Comparison of ENCODE assay signal across 17 cellular contexts in the genomic region with DNA sequence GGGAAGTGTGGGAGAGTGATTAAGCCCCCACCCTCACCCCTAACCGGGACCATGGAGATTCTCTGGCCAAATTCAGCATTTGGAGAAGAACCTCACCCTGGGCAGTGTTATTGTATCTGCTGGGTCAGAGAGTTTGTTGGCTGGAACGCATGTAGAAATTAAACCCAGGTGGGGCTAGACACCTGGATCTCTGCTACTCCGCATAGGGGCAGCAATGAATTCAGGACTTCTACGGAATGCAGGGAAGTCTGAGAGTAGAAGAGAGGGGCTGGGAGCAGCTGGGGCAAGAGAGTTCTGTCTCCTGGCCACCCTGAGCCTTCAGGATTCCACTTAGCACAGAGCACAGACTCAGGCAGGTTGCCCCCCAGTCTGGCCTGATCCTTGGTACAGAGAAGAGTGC. TPM values are rescaled to one million over a fixed set of nuclear protein-coding genes. Genes with fewer than 3 reads are reported as not detected.
DNase-seq lines count a peak whose midpoint lies in the region; ATAC-seq, FAIRE-seq and TF ChIP-seq lines count a peak whose summit lies in the region.
"Had no signal": no experiment of that assay in that cellular context is flagged by ENCODE, and none has a peak within 500 bp of the region (broad histone marks: within the 10 kb centered on the region; RNA-seq: fewer than 3 reads in every experiment).

No MANE protein-coding gene starts in this region.

- H3K36me3 ChIP-seq in NT2/D1 (ENCODE audit: insufficient read depth, insufficient read length, low read length): peaks cover 3% of the 10 kb centered on the region
- H3K36me3 ChIP-seq in esophagus muscularis mucosa: no peaks in the 10 kb centered on the region
- no peaks in the 10 kb centered on the region for H3K36me3 ChIP-seq in neural progenitor cell
- no peaks in the 10 kb centered on the region for H3K36me3 ChIP-seq in HepG2 (replicated peaks in 1 of 2; ENCODE audit: control insufficient read depth in 1 of 2, insufficient read depth in 2 of 2, low read length in 2 of 2)

- H3K4me1 ChIP-seq in NT2/D1 (ENCODE audit: insufficient read depth, insufficient read length) (peaks cover 37% of the 10 kb centered on the region), esophagus muscularis mucosa (peaks cover 38 to 89% (median 79%) of the 10 kb centered on the region in 4 donors), neural progenitor cell (peaks cover 60% of the 10 kb centered on the region), HepG2 (ENCODE audit: insufficient read depth, low read length) (peaks cover 32% of the 10 kb centered on the region)

- no peak for ATAC-seq in HepG2
- ATAC-seq: activated CD8-positive, alpha-beta memory T cell treated with anti-CD3 and anti-CD28 coated beads, Interleukin-2, amount 10 ng/mL, durations not matched to agents 7 days and 5 days had no signal

- TF ChIP-seq CTCF in AG04450 (IDR thresholded peaks at IDR 0.05; ENCODE audit: low read depth, low read length) (no peak), esophagus muscularis mucosa (IDR thresholded peaks at IDR 0.05) (no peak), neural progenitor cell (IDR thresholded peaks at IDR 0.05) (no peak), endothelial cell (IDR thresholded peaks at IDR 0.05; ENCODE audit: unreplicated experiment) (no peak), HepG2 (CRISPR knock-in tag; IDR thresholded peaks at IDR 0.05) (no peak)

- in situ Hi-C loops in HepG2 (cut with HindIII; ENCODE audit: extremely low pct_ligation_motif_present, low pct_unique_long_range_greater_than_20kb): no loop called here

- POLR2A ChIA-PET in AG04450 (lab: Yijun Ruan, JAX) (interaction anchor here (0.5 kb wide), 1 partner anchor 13 kb away, joined by 3 read pairs; no protein-coding TSS in a partner anchor), HepG2 (lab: Yijun Ruan, JAX) (interaction anchor here (1.1 kb wide), 1 partner anchor 20 kb away, joined by 3 read pairs; no protein-coding TSS in a partner anchor)

- TF ChIP-seq RAD21 in HepG2 (CRISPR knock-in tag; IDR thresholded peaks at IDR 0.05): no peak

- H3K4me3 ChIP-seq in AG04450 (ENCODE audit: low read depth, low read length) (no peak overlapping the region), NT2/D1 (ENCODE audit: insufficient read length, low read depth) (peak overlapping the region; percentile 1), esophagus muscularis mucosa (no peak overlapping the region), neural progenitor cell (no peak overlapping the region), HepG2 (replicated peaks in 1 of 3; ENCODE audit: insufficient read depth in 1 of 3, low read depth in 2 of 3, low read length in 3 of 3) (no peak overlapping the region)

- 85% methylated on average over 4 of the region's 4 CpGs for WGBS in esophagus muscularis mucosa
- 44% methylated on average over 4 of the region's 4 CpGs for WGBS in HepG2 (ENCODE audit: low lambda C conversion rate)

- peaks cover 82% of the 10 kb centered on the region for H3F3A ChIP-seq in neural progenitor cell (ENCODE audit: low read depth)

- CTCF ChIA-PET in AG04450 (lab: Charles Lee) (interaction anchor here (0.6 to 13.7 kb wide), 5 partner anchors 11 to 184 kb away, joined by 3 to 233 read pairs (median 6); partner anchors contain the start of genes ISG20L2 and METTL25B), HepG2 (lab: Yijun Ruan, JAX; ENCODE audit: low intra/inter-chr PET ratio, low total read pairs) (interaction anchor here (1.6 kb wide), 1 partner anchor 20 kb away, joined by 3 read pairs; no protein-coding TSS in a partner anchor)
- CTCF ChIA-PET in activated naive CD4-positive, alpha-beta T cell treated with anti-CD3 and anti-CD28 coated beads, Interleukin-2, amount 10 ng/mL, durations not matched to agents 7 days and 5 days (lab: Charles Lee): interaction anchor here (1.1 to 12.1 kb wide), 3 partner anchors 16 to 49 kb away, joined by 3 to 237 read pairs (median 6); no protein-coding TSS in a partner anchor

- H3K4me2 ChIP-seq in neural progenitor cell (peak overlapping the region; percentile 96), HepG2 (ENCODE audit: low read depth, low read length) (no peak overlapping the region)

- H3K9ac ChIP-seq in NT2/D1 (ENCODE audit: insufficient read length, low read depth): peak overlapping the region; percentile 96
- no peak overlapping the region for H3K9ac ChIP-seq in neural progenitor cell
- no peak overlapping the region for H3K9ac ChIP-seq in HepG2 (ENCODE audit: insufficient read depth, low read depth, low read length)

- DNase-seq in AG04450 (ENCODE audit: low read depth, low spot score): no peak
- DNase-seq in NT2/D1 (ENCODE audit: low read depth, low spot score): no peak
- DNase-seq in esophagus muscularis mucosa (ENCODE audit: extremely low spot score): no peak
- DNase-seq in neural progenitor cell (ENCODE audit: low spot score): peak; percentile 11
- DNase-seq in activated naive CD4-positive, alpha-beta T cell treated with anti-CD3 and anti-CD28 coated beads, Interleukin-2, amount 10 ng/mL, durations not matched to agents 7 days and 5 days: no peak
- DNase-seq in endothelial cell (ENCODE audit: low spot score): no peak
- DNase-seq in GOT3 (lab: John Stamatoyannopoulos, UW): no peak
- no peak for DNase-seq in HepG2 (ENCODE audit: low spot score)
- DNase-seq: activated CD8-positive, alpha-beta memory T cell treated with anti-CD3 and anti-CD28 coated beads, Interleukin-2, amount 10 ng/mL, durations not matched to agents 7 days and 5 days; activated naive CD4-positive, alpha-beta T cell; Caco-2; effector CD4-positive, alpha-beta T cell; Kasumi-1; NCI-H146; stimulated activated CD4-positive, alpha-beta T cell treated with anti-CD3 and anti-CD28 coated beads, Interleukin-12 subunit alpha, Interleukin-12 subunit beta, amount 100 ng/mL, for 4 hours had no signal

- no peak for TF ChIP-seq POLR2A in esophagus muscularis mucosa (IDR thresholded peaks at IDR 0.05; ENCODE audit: low read depth)
- TF ChIP-seq POLR2A in HepG2 (IDR thresholded peaks at IDR 0.05; ENCODE audit: insufficient read depth in 1 of 2, low read depth in 2 of 2, low read length in 2 of 2): no peak

- H3K4me3 Mint-ChIP-seq in neural progenitor cell: peak overlapping the region; percentile 73
- no peak overlapping the region for H3K4me3 Mint-ChIP-seq in activated naive CD4-positive, alpha-beta T cell treated with anti-CD3 and anti-CD28 coated beads, Interleukin-2, amount 10 ng/mL, durations not matched to agents 7 days and 5 days
- no peak overlapping the region for H3K4me3 Mint-ChIP-seq in endothelial cell (ENCODE audit: unreplicated experiment)
- H3K4me3 Mint-ChIP-seq: activated CD8-positive, alpha-beta memory T cell treated with anti-CD3 and anti-CD28 coated beads, Interleukin-2, amount 10 ng/mL, durations not matched to agents 7 days and 5 days had no signal

- H3K9me3 Mint-ChIP-seq in neural progenitor cell (no peaks in the 10 kb centered on the region), endothelial cell (ENCODE audit: unreplicated experiment) (no peaks in the 10 kb centered on the region)
- H3K9me3 Mint-ChIP-seq in activated naive CD4-positive, alpha-beta T cell treated with anti-CD3 and anti-CD28 coated beads, Interleukin-2, amount 10 ng/mL, durations not matched to agents 7 days and 5 days: no peaks in the 10 kb centered on the region

- H3K27me3 ChIP-seq in AG04450 (ENCODE audit: control insufficient read depth, insufficient read depth, low read length): no peaks in the 10 kb centered on the region
- H3K27me3 ChIP-seq in NT2/D1 (ENCODE audit: insufficient read depth, insufficient read length): no peaks in the 10 kb centered on the region
- H3K27me3 ChIP-seq in esophagus muscularis mucosa: peaks cover 0 to 5% (median 0%) of the 10 kb centered on the region in 4 donors
- H3K27me3 ChIP-seq in neural progenitor cell: peaks cover 13% of the 10 kb centered on the region
- H3K27me3 ChIP-seq in HepG2 (ENCODE audit: control insufficient read depth in 1 of 2, insufficient read depth in 2 of 2, low read length in 2 of 2): peaks cover 8 to 60% of the 10 kb centered on the region in 2 experiments

- intact Hi-C loops in esophagus muscularis mucosa (cut with DNase I) (no loop called here), HepG2 (cut with micrococcal nuclease; ENCODE audit: unreplicated experiment) (no loop called here)

- H4K20me1 ChIP-seq in neural progenitor cell (ENCODE audit: low read depth): peaks cover 6% of the 10 kb centered on the region
- H4K20me1 ChIP-seq in HepG2 (ENCODE audit: insufficient read depth, low read length): no peaks in the 10 kb centered on the region

- H3K27ac ChIP-seq in AG04450 (ENCODE audit: low read depth, low read length) (peak overlapping the region; percentile 39), esophagus muscularis mucosa (replicated peaks in 1 of 4) (peak overlapping the region; percentile 56 to 88 (median 71)), neural progenitor cell (peak overlapping the region; percentile 91), HepG2 (ENCODE audit: extremely low read length, insufficient read depth, low read length) (no peak overlapping the region)
- H3K27ac ChIP-seq: foreskin keratinocyte had no signal

- peaks cover 12% of the 10 kb centered on the region for H3K79me2 ChIP-seq in neural progenitor cell (ENCODE audit: low read depth)
- no peaks in the 10 kb centered on the region for H3K79me2 ChIP-seq in HepG2 (ENCODE audit: insufficient read depth, low read length)

- no TSS peak for BruUV-seq in HepG2 (replicated peaks; lab: Mats Ljungman, UMichigan)

- H3K4me1 Mint-ChIP-seq in neural progenitor cell (peaks cover 65% of the 10 kb centered on the region), endothelial cell (ENCODE audit: unreplicated experiment) (peaks cover 17% of the 10 kb centered on the region)
- H3K4me1 Mint-ChIP-seq in activated naive CD4-positive, alpha-beta T cell treated with anti-CD3 and anti-CD28 coated beads, Interleukin-2, amount 10 ng/mL, durations not matched to agents 7 days and 5 days: peaks cover 24% of the 10 kb centered on the region

- H3K9me3 ChIP-seq in AG04450 (ENCODE audit: control insufficient read depth, insufficient read depth, low read length): no peaks in the 10 kb centered on the region
- H3K9me3 ChIP-seq in NT2/D1 (ENCODE audit: insufficient read depth, low read length): no peaks in the 10 kb centered on the region
- no peaks in the 10 kb centered on the region for H3K9me3 ChIP-seq in esophagus muscularis mucosa
- no peaks in the 10 kb centered on the region for H3K9me3 ChIP-seq in neural progenitor cell (ENCODE audit: low read depth)
- H3K9me3 ChIP-seq in HepG2 (ENCODE audit: low read length): no peaks in the 10 kb centered on the region
- H3K9me3 ChIP-seq: Caco-2 had no signal

- TF ChIP-seq EP300 in esophagus muscularis mucosa (IDR thresholded peaks at IDR 0.05) (no peak), HepG2 (IDR thresholded peaks at IDR 0.05; ENCODE audit: low read depth in 2 of 2, low read length in 2 of 2) (no peak), HepG2 (CRISPR knock-in tag; IDR thresholded peaks at IDR 0.05; ENCODE audit: borderline replicate concordance) (no peak)

- H3K27ac Mint-ChIP-seq in neural progenitor cell (peak overlapping the region; percentile 84), endothelial cell (ENCODE audit: unreplicated experiment) (no peak overlapping the region)
- H3K27ac Mint-ChIP-seq in activated naive CD4-positive, alpha-beta T cell treated with anti-CD3 and anti-CD28 coated beads, Interleukin-2, amount 10 ng/mL, durations not matched to agents 7 days and 5 days: no peak overlapping the region
- H3K27ac Mint-ChIP-seq: activated CD8-positive, alpha-beta memory T cell treated with anti-CD3 and anti-CD28 coated beads, Interleukin-2, amount 10 ng/mL, durations not matched to agents 7 days and 5 days had no signal

- H2AFZ ChIP-seq in neural progenitor cell (replicated peaks) (no peak overlapping the region), HepG2 (ENCODE audit: low read length) (no peak overlapping the region)

- H3K27me3 Mint-ChIP-seq in neural progenitor cell (ENCODE audit: insufficient read depth, low read depth) (peaks cover 23% of the 10 kb centered on the region), endothelial cell (ENCODE audit: unreplicated experiment) (peaks cover 11% of the 10 kb centered on the region)
- peaks cover 45% of the 10 kb centered on the region for H3K27me3 Mint-ChIP-seq in activated naive CD4-positive, alpha-beta T cell treated with anti-CD3 and anti-CD28 coated beads, Interleukin-2, amount 10 ng/mL, durations not matched to agents 7 days and 5 days

- no peak for FAIRE-seq in HepG2 (lab: Jason Lieb, UNC)
- FAIRE-seq: GM12891 had no signal

- H3K36me3 Mint-ChIP-seq in neural progenitor cell (no peaks in the 10 kb centered on the region), endothelial cell (ENCODE audit: low read depth, unreplicated experiment) (peaks cover 4% of the 10 kb centered on the region)
- no peaks in the 10 kb centered on the region for H3K36me3 Mint-ChIP-seq in activated naive CD4-positive, alpha-beta T cell treated with anti-CD3 and anti-CD28 coated beads, Interleukin-2, amount 10 ng/mL, durations not matched to agents 7 days and 5 days
- H3K36me3 Mint-ChIP-seq: activated CD8-positive, alpha-beta memory T cell treated with anti-CD3 and anti-CD28 coated beads, Interleukin-2, amount 10 ng/mL, durations not matched to agents 7 days and 5 days had no signal

RNA-seq across cellular contexts. Expression of gene CRABP2, which starts 3.6 kb away (rescaled TPM):
- 12.8 and 15.5 TPM in 2 replicates for polyA plus RNA-seq in AG04450 (2011; rRNA removed)
- polyA minus RNA-seq in AG04450 (2011; rRNA and poly(A)+ RNA removed): 5.4 and 5.8 TPM in 2 replicates
- 1 to 10 TPM; 1.2 to 6.4 (median 2.7) TPM for total RNA-seq in esophagus muscularis mucosa
- total RNA-seq in neural progenitor cell (ENCODE audit: low replicate concordance): 110 and 156 TPM in 2 replicates
- 9.5 TPM for total RNA-seq in endothelial cell (ENCODE audit: unreplicated experiment)
- total RNA-seq in HepG2 (2016; rRNA removed; fragmentation: Illumina TruSeq; extraction: Trizol): 0.21 and 0.60 TPM in 2 replicates
- not detected in 2 replicates for total RNA-seq in HepG2 (2016; cell fraction: cytosol; rRNA removed; fragmentation: Illumina TruSeq; extraction: Trizol; ENCODE audit: low read depth)
- total RNA-seq in HepG2 (2016; cell fraction: insoluble cytoplasmic fraction; rRNA removed; fragmentation: Illumina TruSeq; extraction: Trizol): 0.28 TPM in 1 of 2 replicates, not detected in the other
- total RNA-seq in HepG2 (2016; cell fraction: membrane; rRNA removed; fragmentation: Illumina TruSeq; extraction: Trizol): not detected in 2 replicates
- total RNA-seq in HepG2 (2016; cell fraction: nucleus; rRNA removed; fragmentation: Illumina TruSeq; extraction: Trizol): not detected in 2 replicates
- polyA plus RNA-seq in HepG2 (2011; rRNA removed): 0.37 and 0.40 TPM in 2 replicates
- 0.14 and 0.16 TPM in 2 replicates for polyA plus RNA-seq in HepG2 (2011; cell fraction: cytosol; rRNA removed)
- 0.50 and 0.85 TPM in 2 replicates for polyA plus RNA-seq in HepG2 (2011; cell fraction: nucleus; rRNA removed)
- polyA plus RNA-seq in HepG2 (2012): 1.3 TPM in 1 of 2 replicates, not detected in the other
- 0.24 TPM in 1 of 2 replicates, not detected in the other for polyA plus RNA-seq in HepG2 (2016; cell fraction: cytosol; fragmentation: Illumina TruSeq; extraction: Trizol; ENCODE audit: low read depth)
- 0.57 and 0.99 TPM in 2 replicates for polyA plus RNA-seq in HepG2 (2016; cell fraction: insoluble cytoplasmic fraction; fragmentation: Illumina TruSeq; extraction: Trizol; ENCODE audit: low read depth)
- not detected in 2 replicates for polyA plus RNA-seq in HepG2 (2016; cell fraction: membrane; fragmentation: Illumina TruSeq; extraction: Trizol; ENCODE audit: low read depth)
- polyA plus RNA-seq in HepG2 (2016; cell fraction: nucleus; fragmentation: Illumina TruSeq; extraction: Trizol; ENCODE audit: insufficient read depth, low read depth): 0.51 and 1.8 TPM in 2 replicates
- 1.2 TPM in 1 of 2 replicates, not detected in the other for polyA minus RNA-seq in HepG2 (2011; rRNA and poly(A)+ RNA removed; ENCODE audit: low replicate concordance)
- not detected in 2 replicates for polyA minus RNA-seq in HepG2 (2011; cell fraction: cytosol; rRNA and poly(A)+ RNA removed)
- polyA minus RNA-seq in HepG2 (2011; cell fraction: nucleus; rRNA and poly(A)+ RNA removed): not detected in 2 replicates

RNA-seq across cellular contexts. Expression of gene METTL25B, which starts 19.2 kb away (rescaled TPM):
- polyA plus RNA-seq in AG04450 (2011; rRNA removed) (7.9 and 8.3 TPM in 2 replicates), HepG2 (2011; rRNA removed) (24.0 and 26.3 TPM in 2 replicates)
- polyA minus RNA-seq in AG04450 (2011; rRNA and poly(A)+ RNA removed): 6.0 and 7.1 TPM in 2 replicates
- total RNA-seq in esophagus muscularis mucosa (10 to 100 TPM; 16.2 to 32.3 (median 18.0) TPM), neural progenitor cell (ENCODE audit: low replicate concordance) (21.4 and 26.5 TPM in 2 replicates), endothelial cell (ENCODE audit: unreplicated experiment) (19.3 TPM), HepG2 (2016; rRNA removed; fragmentation: Illumina TruSeq; extraction: Trizol) (8.1 and 11.9 TPM in 2 replicates)
- 4.8 and 7.1 TPM in 2 replicates for total RNA-seq in HepG2 (2016; cell fraction: cytosol; rRNA removed; fragmentation: Illumina TruSeq; extraction: Trizol; ENCODE audit: low read depth)
- 8.7 and 14.6 TPM in 2 replicates for total RNA-seq in HepG2 (2016; cell fraction: insoluble cytoplasmic fraction; rRNA removed; fragmentation: Illumina TruSeq; extraction: Trizol)
- total RNA-seq in HepG2 (2016; cell fraction: membrane; rRNA removed; fragmentation: Illumina TruSeq; extraction: Trizol): 7.4 and 7.9 TPM in 2 replicates
- 8.7 and 16.4 TPM in 2 replicates for total RNA-seq in HepG2 (2016; cell fraction: nucleus; rRNA removed; fragmentation: Illumina TruSeq; extraction: Trizol)
- polyA plus RNA-seq in HepG2 (2011; cell fraction: cytosol; rRNA removed): 15.1 and 18.0 TPM in 2 replicates
- polyA plus RNA-seq in HepG2 (2011; cell fraction: nucleus; rRNA removed): 45.6 and 53.5 TPM in 2 replicates
- 18.4 and 20.2 TPM in 2 replicates for polyA plus RNA-seq in HepG2 (2012)
- polyA plus RNA-seq in HepG2 (2016; cell fraction: cytosol; fragmentation: Illumina TruSeq; extraction: Trizol; ENCODE audit: low read depth): 4.1 and 5.6 TPM in 2 replicates
- polyA plus RNA-seq in HepG2 (2016; cell fraction: insoluble cytoplasmic fraction; fragmentation: Illumina TruSeq; extraction: Trizol; ENCODE audit: low read depth): 7.1 and 9.1 TPM in 2 replicates
- polyA plus RNA-seq in HepG2 (2016; cell fraction: membrane; fragmentation: Illumina TruSeq; extraction: Trizol; ENCODE audit: low read depth): 6.4 and 8.1 TPM in 2 replicates
- polyA plus RNA-seq in HepG2 (2016; cell fraction: nucleus; fragmentation: Illumina TruSeq; extraction: Trizol; ENCODE audit: insufficient read depth, low read depth): 35.7 and 36.8 TPM in 2 replicates
- 28.4 and 53.9 TPM in 2 replicates for polyA minus RNA-seq in HepG2 (2011; rRNA and poly(A)+ RNA removed; ENCODE audit: low replicate concordance)
- polyA minus RNA-seq in HepG2 (2011; cell fraction: cytosol; rRNA and poly(A)+ RNA removed): 9.3 and 11.1 TPM in 2 replicates
- 16.1 and 19.6 TPM in 2 replicates for polyA minus RNA-seq in HepG2 (2011; cell fraction: nucleus; rRNA and poly(A)+ RNA removed)

RNA-seq across cellular contexts. Expression of gene ISG20L2, which starts 19.5 kb away (rescaled TPM):
- 25.6 and 29.1 TPM in 2 replicates for polyA plus RNA-seq in AG04450 (2011; rRNA removed)
- polyA minus RNA-seq in AG04450 (2011; rRNA and poly(A)+ RNA removed): 25.6 TPM in 2 replicates
- total RNA-seq in esophagus muscularis mucosa: 10 to 100 TPM; 16.2 to 20.0 (median 19.0) TPM
- 17.4 and 23.7 TPM in 2 replicates for total RNA-seq in neural progenitor cell (ENCODE audit: low replicate concordance)
- 33.4 TPM for total RNA-seq in endothelial cell (ENCODE audit: unreplicated experiment)
- total RNA-seq in HepG2 (2016; rRNA removed; fragmentation: Illumina TruSeq; extraction: Trizol): 17.8 and 19.8 TPM in 2 replicates
- total RNA-seq in HepG2 (2016; cell fraction: cytosol; rRNA removed; fragmentation: Illumina TruSeq; extraction: Trizol; ENCODE audit: low read depth): 4.3 and 4.7 TPM in 2 replicates
- total RNA-seq in HepG2 (2016; cell fraction: insoluble cytoplasmic fraction; rRNA removed; fragmentation: Illumina TruSeq; extraction: Trizol): 17.0 and 17.7 TPM in 2 replicates
- total RNA-seq in HepG2 (2016; cell fraction: membrane; rRNA removed; fragmentation: Illumina TruSeq; extraction: Trizol): 13.2 and 14.0 TPM in 2 replicates
- total RNA-seq in HepG2 (2016; cell fraction: nucleus; rRNA removed; fragmentation: Illumina TruSeq; extraction: Trizol): 9.6 and 14.9 TPM in 2 replicates
- polyA plus RNA-seq in HepG2 (2011; rRNA removed): 21.3 and 22.8 TPM in 2 replicates
- polyA plus RNA-seq in HepG2 (2011; cell fraction: cytosol; rRNA removed): 14.8 and 16.6 TPM in 2 replicates
- polyA plus RNA-seq in HepG2 (2011; cell fraction: nucleus; rRNA removed): 7.5 and 8.0 TPM in 2 replicates
- 13.2 and 14.7 TPM in 2 replicates for polyA plus RNA-seq in HepG2 (2012)
- polyA plus RNA-seq in HepG2 (2016; cell fraction: cytosol; fragmentation: Illumina TruSeq; extraction: Trizol; ENCODE audit: low read depth): 4.2 and 5.1 TPM in 2 replicates
- 31.5 and 36.7 TPM in 2 replicates for polyA plus RNA-seq in HepG2 (2016; cell fraction: insoluble cytoplasmic fraction; fragmentation: Illumina TruSeq; extraction: Trizol; ENCODE audit: low read depth)
- 12.8 and 15.4 TPM in 2 replicates for polyA plus RNA-seq in HepG2 (2016; cell fraction: membrane; fragmentation: Illumina TruSeq; extraction: Trizol; ENCODE audit: low read depth)
- polyA plus RNA-seq in HepG2 (2016; cell fraction: nucleus; fragmentation: Illumina TruSeq; extraction: Trizol; ENCODE audit: insufficient read depth, low read depth): 21.4 and 24.7 TPM in 2 replicates
- polyA minus RNA-seq in HepG2 (2011; rRNA and poly(A)+ RNA removed; ENCODE audit: low replicate concordance): 27.7 and 116 TPM in 2 replicates
- 9.0 and 13.8 TPM in 2 replicates for polyA minus RNA-seq in HepG2 (2011; cell fraction: cytosol; rRNA and poly(A)+ RNA removed)
- polyA minus RNA-seq in HepG2 (2011; cell fraction: nucleus; rRNA and poly(A)+ RNA removed): 11.8 and 21.6 TPM in 2 replicates

RNA-seq across cellular contexts. Expression of gene NES, which starts 31.8 kb away (rescaled TPM):
- polyA plus RNA-seq in AG04450 (2011; rRNA removed) (15.7 and 19.2 TPM in 2 replicates), HepG2 (2011; rRNA removed) (1.7 and 2.5 TPM in 2 replicates)
- polyA minus RNA-seq in AG04450 (2011; rRNA and poly(A)+ RNA removed): 18.7 and 20.4 TPM in 2 replicates
- total RNA-seq in esophagus muscularis mucosa (10 to 100 TPM; 16.6 to 37.4 (median 32.5) TPM), neural progenitor cell (ENCODE audit: low replicate concordance) (83.8 and 219 TPM in 2 replicates), endothelial cell (ENCODE audit: unreplicated experiment) (111 TPM), HepG2 (2016; rRNA removed; fragmentation: Illumina TruSeq; extraction: Trizol) (12.7 and 16.6 TPM in 2 replicates)
- total RNA-seq in HepG2 (2016; cell fraction: cytosol; rRNA removed; fragmentation: Illumina TruSeq; extraction: Trizol; ENCODE audit: low read depth): 0.30 and 0.53 TPM in 2 replicates
- total RNA-seq in HepG2 (2016; cell fraction: insoluble cytoplasmic fraction; rRNA removed; fragmentation: Illumina TruSeq; extraction: Trizol): 9.1 and 18.2 TPM in 2 replicates
- total RNA-seq in HepG2 (2016; cell fraction: membrane; rRNA removed; fragmentation: Illumina TruSeq; extraction: Trizol): 1.4 and 1.5 TPM in 2 replicates
- total RNA-seq in HepG2 (2016; cell fraction: nucleus; rRNA removed; fragmentation: Illumina TruSeq; extraction: Trizol): 11.7 and 13.1 TPM in 2 replicates
- 1.1 and 1.2 TPM in 2 replicates for polyA plus RNA-seq in HepG2 (2011; cell fraction: cytosol; rRNA removed)
- polyA plus RNA-seq in HepG2 (2011; cell fraction: nucleus; rRNA removed): 9.3 and 9.7 TPM in 2 replicates
- polyA plus RNA-seq in HepG2 (2012): 3.5 and 3.6 TPM in 2 replicates
- polyA plus RNA-seq in HepG2 (2016; cell fraction: cytosol; fragmentation: Illumina TruSeq; extraction: Trizol; ENCODE audit: low read depth): 0.32 and 0.38 TPM in 2 replicates
- polyA plus RNA-seq in HepG2 (2016; cell fraction: insoluble cytoplasmic fraction; fragmentation: Illumina TruSeq; extraction: Trizol; ENCODE audit: low read depth): 8.6 and 10.8 TPM in 2 replicates
- polyA plus RNA-seq in HepG2 (2016; cell fraction: membrane; fragmentation: Illumina TruSeq; extraction: Trizol; ENCODE audit: low read depth): 0.46 and 0.93 TPM in 2 replicates
- 27.3 and 27.7 TPM in 2 replicates for polyA plus RNA-seq in HepG2 (2016; cell fraction: nucleus; fragmentation: Illumina TruSeq; extraction: Trizol; ENCODE audit: insufficient read depth, low read depth)
- polyA minus RNA-seq in HepG2 (2011; rRNA and poly(A)+ RNA removed; ENCODE audit: low replicate concordance): 0.91 and 2.7 TPM in 2 replicates
- polyA minus RNA-seq in HepG2 (2011; cell fraction: cytosol; rRNA and poly(A)+ RNA removed): 2.4 and 2.5 TPM in 2 replicates
- 1.5 and 1.7 TPM in 2 replicates for polyA minus RNA-seq in HepG2 (2011; cell fraction: nucleus; rRNA and poly(A)+ RNA removed)
- total RNA-seq: activated CD8-positive, alpha-beta memory T cell treated with anti-CD3 and anti-CD28 coated beads, Interleukin-2, amount 10 ng/mL, durations not matched to agents 7 days and 5 days had no signal

RNA-seq across cellular contexts. Expression of gene MRPL24, which starts 31.9 kb away (rescaled TPM):
- polyA plus RNA-seq in AG04450 (2011; rRNA removed) (65.5 and 80.4 TPM in 2 replicates), HepG2 (2011; rRNA removed) (37.7 and 38.1 TPM in 2 replicates)
- polyA minus RNA-seq in AG04450 (2011; rRNA and poly(A)+ RNA removed): 23.8 and 25.0 TPM in 2 replicates
- total RNA-seq in esophagus muscularis mucosa (10 to 100 TPM; 43.5 to 67.4 (median 62.4) TPM), neural progenitor cell (ENCODE audit: low replicate concordance) (21.4 and 24.7 TPM in 2 replicates), endothelial cell (ENCODE audit: unreplicated experiment) (26.7 TPM), HepG2 (2016; rRNA removed; fragmentation: Illumina TruSeq; extraction: Trizol) (42.9 and 45.7 TPM in 2 replicates)
- 18.3 and 22.1 TPM in 2 replicates for total RNA-seq in HepG2 (2016; cell fraction: cytosol; rRNA removed; fragmentation: Illumina TruSeq; extraction: Trizol; ENCODE audit: low read depth)
- total RNA-seq in HepG2 (2016; cell fraction: insoluble cytoplasmic fraction; rRNA removed; fragmentation: Illumina TruSeq; extraction: Trizol): 43.5 and 49.0 TPM in 2 replicates
- total RNA-seq in HepG2 (2016; cell fraction: membrane; rRNA removed; fragmentation: Illumina TruSeq; extraction: Trizol): 21.2 and 21.3 TPM in 2 replicates
- total RNA-seq in HepG2 (2016; cell fraction: nucleus; rRNA removed; fragmentation: Illumina TruSeq; extraction: Trizol): 13.5 and 22.5 TPM in 2 replicates
- polyA plus RNA-seq in HepG2 (2011; cell fraction: cytosol; rRNA removed): 28.3 and 29.4 TPM in 2 replicates
- 15.0 and 17.2 TPM in 2 replicates for polyA plus RNA-seq in HepG2 (2011; cell fraction: nucleus; rRNA removed)
- 29.0 TPM in 2 replicates for polyA plus RNA-seq in HepG2 (2012)
- 21.1 and 21.8 TPM in 2 replicates for polyA plus RNA-seq in HepG2 (2016; cell fraction: cytosol; fragmentation: Illumina TruSeq; extraction: Trizol; ENCODE audit: low read depth)
- polyA plus RNA-seq in HepG2 (2016; cell fraction: insoluble cytoplasmic fraction; fragmentation: Illumina TruSeq; extraction: Trizol; ENCODE audit: low read depth): 58.3 and 58.4 TPM in 2 replicates
- polyA plus RNA-seq in HepG2 (2016; cell fraction: membrane; fragmentation: Illumina TruSeq; extraction: Trizol; ENCODE audit: low read depth): 18.3 and 20.0 TPM in 2 replicates
- 39.4 and 46.6 TPM in 2 replicates for polyA plus RNA-seq in HepG2 (2016; cell fraction: nucleus; fragmentation: Illumina TruSeq; extraction: Trizol; ENCODE audit: insufficient read depth, low read depth)
- 13.2 and 67.4 TPM in 2 replicates for polyA minus RNA-seq in HepG2 (2011; rRNA and poly(A)+ RNA removed; ENCODE audit: low replicate concordance)
- 8.8 and 9.7 TPM in 2 replicates for polyA minus RNA-seq in HepG2 (2011; cell fraction: cytosol; rRNA and poly(A)+ RNA removed)
- 5.7 and 8.6 TPM in 2 replicates for polyA minus RNA-seq in HepG2 (2011; cell fraction: nucleus; rRNA and poly(A)+ RNA removed)

Comparison
In these comparisons a context has a peak if more than half of its experiments do, and no peak if none do; other contexts are left out.
1. RNA of gene CRABP2, which starts 3.6 kb away (total RNA-seq): 110 to 156 TPM in neural progenitor cell; 9.5 TPM in endothelial cell (single experiment), 1.2 to 6.4 TPM in esophagus muscularis mucosa and 0.21 to 0.60 TPM in HepG2; every median in the first group is over 10 times any median in the second.